ENCODE assay signal across 27 cellular contexts in genomic region chr11:57634311-57634710, GRCh38. TPM values are rescaled to one million over a fixed set of nuclear protein-coding genes. Genes with fewer than 3 reads are reported as not detected.
"Had no signal": no experiment of that assay in that cellular context is flagged by ENCODE, and none has a peak within 500 bp of the region (broad histone marks: within the 10 kb centered on the region; RNA-seq: fewer than 3 reads in every experiment).

No MANE protein-coding gene starts in this region.

- DNase-seq: colonic mucosa; cortex of kidney; effector CD8-positive, alpha-beta T cell; effector memory CD8-positive, alpha-beta T cell; endodermal cell; heart left ventricle; hypothalamus; immature natural killer cell; islet precursor cell; left cardiac atrium; left lung; left ventricle myocardium superior; lower lobe of right lung; mesendoderm; mucosa of descending colon; naive B cell had no signal

- H3K4me2 ChIP-seq: hepatocyte had no signal

- FAIRE-seq: endometrium, endothelial cell of umbilical vein, frontal cortex had no signal

- H3K27ac ChIP-seq: colonic mucosa, esophagus muscularis mucosa, foreskin keratinocyte, gastroesophageal sphincter, heart left ventricle, hepatocyte, left lung, lower lobe of right lung had no signal

- H3K9me3 Mint-ChIP-seq: dendritic cell treated with granulocyte-macrophage colony-stimulating factor and Interleukin-4, amounts not matched to agents 40 ng/mL and 50 ng/mL, for 4 days; effector memory CD8-positive, alpha-beta T cell; endodermal cell; immature natural killer cell; memory B cell; naive B cell had no signal

- H3K36me3 Mint-ChIP-seq: immature natural killer cell, memory B cell, naive B cell had no signal

- H3K4me3 ChIP-seq: colonic mucosa, esophagus muscularis mucosa, gastroesophageal sphincter, heart left ventricle, hepatocyte, left lung, lower lobe of right lung, mucosa of descending colon had no signal

- H3K4me3 Mint-ChIP-seq: dendritic cell treated with granulocyte-macrophage colony-stimulating factor and Interleukin-4, amounts not matched to agents 40 ng/mL and 50 ng/mL, for 4 days; effector memory CD8-positive, alpha-beta T cell; endodermal cell; immature natural killer cell; memory B cell; naive B cell had no signal

- ATAC-seq: effector memory CD8-positive, alpha-beta T cell; foreskin keratinocyte; gastroesophageal sphincter; heart left ventricle; left cardiac atrium; left lung; left ventricle myocardium superior; lower lobe of right lung; mucosa of descending colon had no signal

- H2AFZ ChIP-seq: hepatocyte had no signal

- H3K36me3 ChIP-seq: colonic mucosa, esophagus muscularis mucosa, gastroesophageal sphincter, heart left ventricle, left lung, lower lobe of right lung had no signal

- H3K27ac Mint-ChIP-seq: dendritic cell treated with granulocyte-macrophage colony-stimulating factor and Interleukin-4, amounts not matched to agents 40 ng/mL and 50 ng/mL, for 4 days; effector memory CD8-positive, alpha-beta T cell; endodermal cell; immature natural killer cell; memory B cell; naive B cell had no signal

- H3K9me3 ChIP-seq: colonic mucosa, esophagus muscularis mucosa, gastroesophageal sphincter, heart left ventricle, left lung, lower lobe of right lung, mucosa of descending colon had no signal

- H3K4me1 ChIP-seq: colonic mucosa had no signal

- H3K27me3 ChIP-seq: colonic mucosa, esophagus muscularis mucosa, foreskin keratinocyte, gastroesophageal sphincter, hepatocyte had no signal

RNA-seq across cellular contexts. Expression of gene YPEL4, which starts 15.4 kb away (rescaled TPM):
- total RNA-seq: endodermal cell, foreskin keratinocyte, kidney epithelial cell had no signal
- polyA plus RNA-seq: foreskin keratinocyte had no signal

RNA-seq across cellular contexts. Expression of gene SERPING1, which starts 36.8 kb away (rescaled TPM):
- total RNA-seq: dermis microvascular lymphatic vessel endothelial cell, endothelial cell of umbilical vein had no signal
